18 cellular contexts compared by ENCODE assay signal in genomic region chr12:54273981-54274380, GRCh38. TPM values are rescaled to one million over a fixed set of nuclear protein-coding genes. Genes with fewer than 3 reads are reported as not detected.
DNase-seq lines count a peak whose midpoint lies in the region; ATAC-seq and TF ChIP-seq lines count a peak whose summit lies in the region.
"Had no signal": no experiment of that assay in that cellular context is flagged by ENCODE, and none has a peak within 500 bp of the region (broad histone marks: within the 10 kb centered on the region; RNA-seq: fewer than 3 reads in every experiment).

No MANE protein-coding gene starts in this region.

- H3K4me3 Mint-ChIP-seq in T-cell (no peak overlapping the region), neural crest cell (peak overlapping the region; percentile 64)

- H3K27me3 Mint-ChIP-seq in T-cell (no peaks in the 10 kb centered on the region), neural crest cell (ENCODE audit: low read depth) (no peaks in the 10 kb centered on the region)

- H3K9me3 Mint-ChIP-seq in T-cell (no peaks in the 10 kb centered on the region), neural crest cell (no peaks in the 10 kb centered on the region)

- H3K4me1 Mint-ChIP-seq in T-cell (peaks cover 42 to 55% (median 47%) of the 10 kb centered on the region in 3 donors), neural crest cell (peaks cover 24% of the 10 kb centered on the region)

- DNase-seq in G401 (ENCODE audit: low spot score): peak; percentile 95
- peak in 2 of 3 experiments; percentile 68 to 94 for DNase-seq in NCI-H1417 (lab: John Stamatoyannopoulos, UW)
- no peak for DNase-seq in T-cell
- DNase-seq in neural crest cell (ENCODE audit: low read depth, low spot score): no peak
- DNase-seq in HuH-7 (ENCODE audit: low spot score): no peak
- no peak for DNase-seq in epidermal melanocyte (ENCODE audit: insufficient read length, low spot score)
- DNase-seq in NCI-H1436 (lab: John Stamatoyannopoulos, UW): no peak
- DNase-seq: activated CD4-positive, alpha-beta T cell treated with anti-CD3 and anti-CD28 coated beads for 1 hour; activated gamma-delta T cell treated with Interleukin-2 at 50 U/mL for 16 hours; dermis blood vessel endothelial cell; DMS 273 treated with DMSO at 0.1 percent for 48 hours; GOT3; IMR-90; MV-4-11; SIG-M5; spleen had no signal

- CTCF ChIA-PET in T-cell (lab: Charles Lee): interaction anchor here in 1 of 2 donors (0.5 kb wide), 1 partner anchor 11 kb away, joined by 3 read pairs; no protein-coding TSS in a partner anchor

- in situ Hi-C loops in G401 (cut with HindIII; ENCODE audit: low sequenced_read_pairs): no loop called here

- POLR2A ChIA-PET in T-cell (lab: Charles Lee): no interaction called here

- no peak for TF ChIP-seq CTCF in neural crest cell (conservative IDR thresholded peaks at IDR 0.05)

- peak overlapping the region; percentile 16 to 36 for H3K27ac Mint-ChIP-seq in T-cell
- H3K27ac Mint-ChIP-seq in neural crest cell (ENCODE audit: unreplicated experiment): no peak overlapping the region

- no peak for ATAC-seq in T-cell (replicated peaks in 1 of 4)
- ATAC-seq: gastroesophageal sphincter had no signal

- peaks cover 9% of the 10 kb centered on the region for H3K36me3 Mint-ChIP-seq in T-cell
- peaks cover 8% of the 10 kb centered on the region for H3K36me3 Mint-ChIP-seq in neural crest cell (ENCODE audit: low read depth)

RNA-seq across cellular contexts. Expression of gene CBX5, which starts 5.9 kb away (rescaled TPM):
- total RNA-seq in G401 (2014; rRNA removed; shearing (Covaris generic)): 59.0 and 67.6 TPM in 2 replicates
- total RNA-seq in T-cell (10 to 100 TPM; 43.8 to 54.5 (median 47.1) TPM), neural crest cell (369 and 401 TPM in 2 replicates)

RNA-seq across cellular contexts. Expression of gene HNRNPA1, which starts 6.5 kb away (rescaled TPM):
- total RNA-seq in G401 (2014; rRNA removed; shearing (Covaris generic)): 312 and 417 TPM in 2 replicates
- 1,000 to 10,000 TPM; 1,133 to 1,642 (median 1,239) TPM for total RNA-seq in T-cell
- total RNA-seq in neural crest cell: 3,205 and 3,261 TPM in 2 replicates

RNA-seq across cellular contexts. Expression of gene NFE2, which starts 26.8 kb away (rescaled TPM):
- 13.7 and 18.5 TPM in 2 replicates for total RNA-seq in G401 (2014; rRNA removed; shearing (Covaris generic))
- total RNA-seq in T-cell: 1 to 10 TPM in 2 of 5 donors, under 1 TPM in 3; 0.58 to 1.5 (median 0.95) TPM
- 0.32 TPM in 1 of 2 replicates, not detected in the other for total RNA-seq in neural crest cell
- total RNA-seq: dermis blood vessel endothelial cell, epithelial cell of proximal tubule had no signal

RNA-seq across cellular contexts. Expression of gene COPZ1, which starts 51.0 kb away (rescaled TPM):
- total RNA-seq in G401 (2014; rRNA removed; shearing (Covaris generic)): 219 and 225 TPM in 2 replicates
- 10 to 100 TPM; 60.4 to 81.3 (median 74.8) TPM for total RNA-seq in T-cell
- total RNA-seq in neural crest cell: 148 and 160 TPM in 2 replicates

Comparison
In these comparisons a context has a peak if more than half of its experiments do, and no peak if none do; other contexts are left out.
1. DNase-seq: peak in G401 (single experiment) and NCI-H1417 (2 of 3); none in T-cell (0 of 34), neural crest cell (single experiment), HuH-7 (single experiment), epidermal melanocyte (single experiment) and NCI-H1436 (single experiment).